Comparison of ENCODE assay signal across 9 cellular contexts in genomic region chr12:6231359-6232268, GRCh38. TPM values are rescaled to one million over a fixed set of nuclear protein-coding genes. Genes with fewer than 3 reads are reported as not detected.
DNase-seq lines count a peak whose midpoint lies in the region; ATAC-seq, FAIRE-seq and TF ChIP-seq lines count a peak whose summit lies in the region.
"Had no signal": no experiment of that assay in that cellular context is flagged by ENCODE, and none has a peak within 500 bp of the region (broad histone marks: within the 10 kb centered on the region; RNA-seq: fewer than 3 reads in every experiment).

No MANE protein-coding gene starts in this region.

- H3K4me1 ChIP-seq in K562 (replicated peaks in 1 of 2; ENCODE audit: control insufficient read depth in 2 of 2, insufficient read depth in 2 of 2, low read length in 2 of 2), result peaks cover 0 to 6% of the 10 kb centered on the region in 2 experiments; a peak in 2 of 5 replicates
- peaks cover 38% of the 10 kb centered on the region for H3K4me1 ChIP-seq in mesodermal cell (ENCODE audit: control insufficient read depth, insufficient read depth, low read length, poor library complexity, severe bottlenecking)
- H3K4me1 ChIP-seq in upper lobe of left lung, result peaks cover 72 to 98% (median 84%) of the 10 kb centered on the region in 4 donors
- H3K4me1 ChIP-seq in testis, result peaks cover 36% of the 10 kb centered on the region

- no peaks in the 10 kb centered on the region for H3K36me3 Mint-ChIP-seq in activated naive CD8-positive, alpha-beta T cell
- no peaks in the 10 kb centered on the region for H3K36me3 Mint-ChIP-seq in activated naive CD8-positive, alpha-beta T cell treated with anti-CD3 and anti-CD28 coated beads for 36 hours

- peaks cover 34 to 76% of the 10 kb centered on the region in 2 experiments for H3K27me3 ChIP-seq in K562 (ENCODE audit: control insufficient read depth in 2 of 2, insufficient read depth in 2 of 2, low read length in 2 of 2)
- H3K27me3 ChIP-seq in upper lobe of left lung, result no peaks in the 10 kb centered on the region
- no peaks in the 10 kb centered on the region for H3K27me3 ChIP-seq in testis

- H3K9ac ChIP-seq in K562 (ENCODE audit: insufficient read depth in 1 of 2, low read depth in 2 of 2, low read length in 2 of 2), result no peak overlapping the region

- H3K36me3 ChIP-seq in K562 (ENCODE audit: control insufficient read depth, insufficient read depth, low read length), result no peaks in the 10 kb centered on the region
- H3K36me3 ChIP-seq in mesodermal cell (ENCODE audit: control insufficient read depth, insufficient read depth, low read length), result peaks cover 26% of the 10 kb centered on the region
- peaks cover 6 to 47% (median 22%) of the 10 kb centered on the region in 4 donors for H3K36me3 ChIP-seq in upper lobe of left lung
- H3K36me3 ChIP-seq in testis (ENCODE audit: low read depth, missing control alignments), result no peaks in the 10 kb centered on the region

- FAIRE-seq in K562 (lab: Jason Lieb, UNC), result no peak

- POLR2A ChIA-PET in K562 (lab: Yijun Ruan, JAX), result interaction anchor here (0.7 to 1.8 kb wide), 2 partner anchors 10 to 24 kb away, joined by 3 to 6 read pairs; no protein-coding TSS in a partner anchor

- WGBS in K562 (ENCODE audit: insufficient coverage, low coverage, missing lambda C conversion rate), result 4% methylated on average over 5 of the region's 5 CpGs
- 85 to 86% methylated on average over 5 of the region's 5 CpGs for WGBS in mesodermal cell (ENCODE audit: insufficient coverage in 2 of 2), 2 experiments
- WGBS in upper lobe of left lung, 2 donors, result 69 to 76% methylated on average over 3 to 5 of the region's 5 CpGs
- 72 to 79% methylated on average over 3 to 5 of the region's 5 CpGs for WGBS in testis, 2 donors

- CTCF ChIA-PET in K562 (lab: Yijun Ruan, JAX; ENCODE audit: low intra/inter-chr PET ratio), result no interaction called here

- H3K27ac ChIP-seq in K562 (ENCODE audit: extremely low read depth, low read depth, low read length), result no peak overlapping the region
- H3K27ac ChIP-seq in mesodermal cell (ENCODE audit: low read depth, low read length, severe bottlenecking), result peak overlapping the region; percentile 16
- peak overlapping the region; percentile 78 to 84 (median 84) for H3K27ac ChIP-seq in upper lobe of left lung
- peak overlapping the region in 1 of 2 donors; percentile 83 for H3K27ac ChIP-seq in testis

- in situ Hi-C loops in K562 (cut with MboI), result no loop called here

- no peak overlapping the region for H3K4me3 ChIP-seq in K562
- no peak overlapping the region for H3K4me3 ChIP-seq in mesodermal cell (ENCODE audit: extremely low read depth, insufficient read depth, low read length, poor library complexity, severe bottlenecking)
- no peak overlapping the region for H3K4me3 ChIP-seq in upper lobe of left lung
- no peak overlapping the region for H3K4me3 ChIP-seq in testis

- intact Hi-C loops in K562 (cut with micrococcal nuclease) (no loop called here), testis (cut with DNase I; ENCODE audit: low total_unique reads) (no loop called here)

- H3K27me3 Mint-ChIP-seq in activated naive CD8-positive, alpha-beta T cell, result no peaks in the 10 kb centered on the region
- no peaks in the 10 kb centered on the region for H3K27me3 Mint-ChIP-seq in activated naive CD8-positive, alpha-beta T cell treated with anti-CD3 and anti-CD28 coated beads for 36 hours

- TF ChIP-seq RAD21 in K562 (CRISPR knock-in tag; conservative IDR thresholded peaks at IDR 0.05 in 1 of 2, IDR thresholded peaks at IDR 0.05 in 1 of 2), result no peak

- no peaks in the 10 kb centered on the region for H3K9me3 Mint-ChIP-seq in activated naive CD8-positive, alpha-beta T cell (ENCODE audit: low read depth)
- no peaks in the 10 kb centered on the region for H3K9me3 Mint-ChIP-seq in activated naive CD8-positive, alpha-beta T cell treated with anti-CD3 and anti-CD28 coated beads for 36 hours

- no peak for TF ChIP-seq EP300 in K562 (IDR thresholded peaks at IDR 0.05; ENCODE audit: low read length)
- peak in 1 of 4 donors; percentile 3 for TF ChIP-seq EP300 in upper lobe of left lung (IDR thresholded peaks at IDR 0.05)

- TF ChIP-seq CTCF in K562 (IDR thresholded peaks at IDR 0.05 in 2 of 3, conservative IDR thresholded peaks at IDR 0.05 in 1 of 3; ENCODE audit: insufficient read depth in 2 of 3, low read depth in 1 of 3, low read length in 3 of 3) (no peak), upper lobe of left lung (IDR thresholded peaks at IDR 0.05) (no peak), testis (IDR thresholded peaks at IDR 0.05) (no peak)

- H3K27ac Mint-ChIP-seq in activated naive CD8-positive, alpha-beta T cell, result peak overlapping the region; percentile 96
- H3K27ac Mint-ChIP-seq in activated naive CD8-positive, alpha-beta T cell treated with anti-CD3 and anti-CD28 coated beads for 36 hours, result no peak overlapping the region

- ATAC-seq in K562 (no peak), upper lobe of left lung (ENCODE audit: low FRiP score in 2 of 2) (no peak), GM18858 (IDR thresholded peaks at IDR 0.05; ENCODE audit: unreplicated experiment) (no peak)

- no peaks in the 10 kb centered on the region for H4K20me1 ChIP-seq in K562 (replicated peaks; ENCODE audit: control insufficient read depth, insufficient read depth, low read length)

- no peak for DNase-seq in activated naive CD8-positive, alpha-beta T cell treated with anti-CD3 and anti-CD28 coated beads for 36 hours
- DNase-seq in K562 (ENCODE audit: extremely low read depth in 1 of 4, low spot score in 3 of 4), result no peak
- no peak for DNase-seq in upper lobe of left lung
- DNase-seq in testis, result no peak
- no peak for DNase-seq in SKM-1 (lab: John Stamatoyannopoulos, UW; ENCODE audit: unreplicated experiment)
- DNase-seq: MM.1S had no signal

- no peaks in the 10 kb centered on the region for H3K79me2 ChIP-seq in K562 (ENCODE audit: control insufficient read depth, insufficient read depth, low read length)

- H3K4me2 ChIP-seq in K562 (ENCODE audit: insufficient read depth, low read length), result no peak overlapping the region

- peaks cover 47% of the 10 kb centered on the region for H3K4me1 Mint-ChIP-seq in activated naive CD8-positive, alpha-beta T cell (ENCODE audit: low read depth)
- H3K4me1 Mint-ChIP-seq in activated naive CD8-positive, alpha-beta T cell treated with anti-CD3 and anti-CD28 coated beads for 36 hours, result peaks cover 33% of the 10 kb centered on the region

- no peak overlapping the region for H2AFZ ChIP-seq in K562 (ENCODE audit: low read depth, low read length)

- H3K4me3 Mint-ChIP-seq in activated naive CD8-positive, alpha-beta T cell, result peak overlapping the region; percentile 46
- no peak overlapping the region for H3K4me3 Mint-ChIP-seq in activated naive CD8-positive, alpha-beta T cell treated with anti-CD3 and anti-CD28 coated beads for 36 hours

- H3K9me1 ChIP-seq in K562 (ENCODE audit: control insufficient read depth, insufficient read depth, low read length), result no peaks in the 10 kb centered on the region

- no TSS peak for BruUV-seq in K562 (replicated peaks; lab: Mats Ljungman, UMichigan)

- TF ChIP-seq POLR2A in K562 (conservative IDR thresholded peaks at IDR 0.05), result no peak
- no peak for TF ChIP-seq POLR2A in upper lobe of left lung (IDR thresholded peaks at IDR 0.05)
- TF ChIP-seq POLR2A in testis (IDR thresholded peaks at IDR 0.05), result no peak

- H3K9me3 ChIP-seq in K562 (replicated peaks; ENCODE audit: control insufficient read depth, insufficient read depth, low read depth, low read length), result no peaks in the 10 kb centered on the region
- no peaks in the 10 kb centered on the region for H3K9me3 ChIP-seq in mesodermal cell (ENCODE audit: control insufficient read depth, low read length)
- H3K9me3 ChIP-seq in upper lobe of left lung, result no peaks in the 10 kb centered on the region
- no peaks in the 10 kb centered on the region for H3K9me3 ChIP-seq in testis

TF ChIP-seq in K562, 482 proteins besides CTCF, POLR2A, EP300 and RAD21:
- no peak for TF ChIP-seq IFI16 (CRISPR knock-in tag; IDR thresholded peaks at IDR 0.05)
- peak; percentile 57 for TF ChIP-seq NFIC (IDR thresholded peaks at IDR 0.05)

RNA-seq across cellular contexts. Expression of gene CD9, which starts 31.4 kb away (rescaled TPM):
- 10 to 100 TPM; 16.2 to 18.1 TPM for total RNA-seq in activated naive CD8-positive, alpha-beta T cell treated with anti-CD3 and anti-CD28 coated beads for 36 hours
- total RNA-seq in K562 (2011; cell fraction: chromatin; rRNA removed; ENCODE audit: low replicate concordance), result 1.1 and 6.1 TPM in 2 replicates
- 2.9 and 5.0 TPM in 2 replicates for total RNA-seq in K562 (2011; cell fraction: nucleolus; rRNA removed)
- total RNA-seq in K562 (2011; cell fraction: nucleoplasm; rRNA removed), result 2.5 and 2.7 TPM in 2 replicates
- total RNA-seq in K562 (2014; rRNA removed) (0.41 and 0.45 TPM in 2 replicates), K562 (2014; rRNA removed; fragmentation: Illumina TruSeq; extraction: Trizol) (0.29 and 0.62 TPM in 2 replicates), K562 (2015; rRNA removed; fragmentation: Illumina TruSeq; extraction: Trizol) (0.41 and 0.43 TPM in 2 replicates), K562 (2021) (1.2 and 2.0 TPM in 2 replicates), upper lobe of left lung (100 to 1,000 TPM in 5 of 6 donors, 10 to 100 TPM in 1; 96.4 to 716 (median 484) TPM), testis (10 to 100 TPM; 31.2 to 53.1 TPM)
- polyA plus RNA-seq in K562 (2011; rRNA removed) (5.6 and 11.9 TPM in 2 replicates), K562 (2014; fragmentation: Illumina TruSeq; extraction: Trizol) (0.42 and 0.65 TPM in 2 replicates), K562 (2014; fragmentation: Nextera tagmentation; extraction: Ambion mirVana) (under 1 TPM; 0.59 to 0.74 TPM), K562 (2014; rRNA removed) (0.49 and 1.2 TPM in 2 replicates), testis (ENCODE audit: insufficient read depth, low read depth, low replicate concordance) (94.2 TPM)
- polyA plus RNA-seq in K562 (2011; cell fraction: cytosol; rRNA removed), result 5.8 and 12.8 TPM in 2 replicates
- 3.2 and 8.1 TPM in 2 replicates for polyA plus RNA-seq in K562 (2011; cell fraction: nucleus; rRNA removed)
- polyA plus RNA-seq in K562 (2012), result 1.2 and 1.3 TPM in 2 replicates
- 6.0 and 10.7 TPM in 2 replicates for polyA minus RNA-seq in K562 (2011; rRNA and poly(A)+ RNA removed)
- polyA minus RNA-seq in K562 (2011; cell fraction: cytosol; rRNA and poly(A)+ RNA removed), result 2.6 and 6.0 TPM in 2 replicates
- polyA minus RNA-seq in K562 (2011; cell fraction: nucleus; rRNA and poly(A)+ RNA removed), result 2.2 and 4.1 TPM in 2 replicates
- polyA plus RNA-seq in mesodermal cell (2013, experiment 1 of 2), result 83.6 TPM
- 66.9 TPM for polyA plus RNA-seq in mesodermal cell (2013, experiment 2 of 2)
